In the genomic region with DNA sequence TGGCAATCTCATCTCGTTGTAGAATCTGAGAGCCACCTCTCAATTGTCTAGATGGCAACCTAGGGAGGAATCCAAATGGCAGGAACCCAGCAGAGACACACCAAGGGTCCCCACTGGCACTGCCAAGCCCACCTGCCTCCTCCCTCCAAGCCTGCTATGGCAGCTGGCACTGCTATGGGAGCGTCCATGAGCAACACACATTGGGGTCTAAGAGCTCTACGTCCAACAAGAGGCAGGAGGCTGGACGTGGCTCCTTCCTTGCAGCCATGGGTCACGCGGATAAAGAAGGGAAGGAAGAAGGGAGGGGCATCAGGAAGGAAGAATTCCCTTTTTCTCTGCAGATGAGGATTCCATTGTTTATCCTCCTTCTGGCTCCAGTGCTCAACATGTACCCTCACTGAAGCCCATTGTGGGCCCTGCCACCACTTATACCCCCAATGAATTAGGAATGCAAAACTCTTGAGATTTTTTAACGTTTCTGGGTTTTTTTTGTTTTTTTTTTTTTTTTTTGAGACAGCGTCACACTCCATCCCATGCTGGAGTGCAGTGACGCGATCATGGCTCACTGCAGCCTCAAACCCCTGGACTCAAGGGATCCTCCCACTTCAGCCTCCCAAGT, we compare ENCODE assay signal across 9 cellular contexts. TPM values are rescaled to one million over a fixed set of nuclear protein-coding genes. Genes with fewer than 3 reads are reported as not detected.
DNase-seq lines count a peak whose midpoint lies in the region; ATAC-seq and TF ChIP-seq lines count a peak whose summit lies in the region.
"Had no signal": no experiment of that assay in that cellular context is flagged by ENCODE, and none has a peak within 500 bp of the region (broad histone marks: within the 10 kb centered on the region; RNA-seq: fewer than 3 reads in every experiment).

No MANE protein-coding gene starts in this region.

- no peak overlapping the region for H3K4me3 Mint-ChIP-seq in nephron progenitor cell
- H3K4me3 Mint-ChIP-seq in activated T-cell treated with anti-CD3 and anti-CD28 coated beads, Interleukin-2, amount 50 U/mL, for 72 hours, result no peak overlapping the region
- H3K4me3 Mint-ChIP-seq: stimulated activated naive CD8-positive, alpha-beta T cell treated with anti-CD3 and anti-CD28 coated beads, Interleukin-15, Interleukin-2, amounts not matched to agents 100 ng/mL and 50 ng/mL, for 24 hours had no signal

- TF ChIP-seq CTCF in RWPE1 (conservative IDR thresholded peaks at IDR 0.05; ENCODE audit: low read depth) (no peak), nephron progenitor cell (IDR thresholded peaks at IDR 0.05) (no peak), upper lobe of right lung (IDR thresholded peaks at IDR 0.05) (no peak), omental fat pad (IDR thresholded peaks at IDR 0.05) (no peak)

- H3K27ac ChIP-seq in RWPE1 (peak overlapping the region; percentile 89), duodenal mucosa (ENCODE audit: low read depth, low read length) (peak overlapping the region; percentile 88), upper lobe of right lung (peak overlapping the region; percentile 49)

- H3K27ac Mint-ChIP-seq in nephron progenitor cell, result peak overlapping the region; percentile 18
- H3K27ac Mint-ChIP-seq in activated T-cell treated with anti-CD3 and anti-CD28 coated beads, Interleukin-2, amount 50 U/mL, for 72 hours, result no peak overlapping the region
- H3K27ac Mint-ChIP-seq: stimulated activated naive CD8-positive, alpha-beta T cell treated with anti-CD3 and anti-CD28 coated beads, Interleukin-15, Interleukin-2, amounts not matched to agents 100 ng/mL and 50 ng/mL, for 24 hours had no signal

- H3K27me3 ChIP-seq in duodenal mucosa (ENCODE audit: control insufficient read depth in 1 of 2, insufficient read depth in 2 of 2, low read length in 2 of 2) (no peaks in the 10 kb centered on the region), upper lobe of right lung (no peaks in the 10 kb centered on the region)

- no peaks in the 10 kb centered on the region for H3K36me3 ChIP-seq in duodenal mucosa (ENCODE audit: control insufficient read depth in 1 of 2, insufficient read depth in 2 of 2, low read length in 2 of 2)
- H3K36me3 ChIP-seq in upper lobe of right lung, result no peaks in the 10 kb centered on the region

- ATAC-seq in upper lobe of right lung (no peak), HG02840 (IDR thresholded peaks at IDR 0.05; ENCODE audit: low FRiP score, unreplicated experiment) (no peak), omental fat pad (ENCODE audit: low FRiP score) (no peak)
- no peak for ATAC-seq in activated T-cell treated with anti-CD3 and anti-CD28 coated beads, Interleukin-2, amount 50 U/mL, for 72 hours (replicated peaks in 1 of 2)

- CTCF ChIA-PET in RWPE1 (lab: Yijun Ruan, JAX), result interaction anchor here (0.9 to 1.2 kb wide), 3 partner anchors 25 to 111 kb away, joined by 3 to 5 read pairs (median 3); no protein-coding TSS in a partner anchor

- peaks cover 15% of the 10 kb centered on the region for H3K36me3 Mint-ChIP-seq in nephron progenitor cell (ENCODE audit: low read depth)
- no peaks in the 10 kb centered on the region for H3K36me3 Mint-ChIP-seq in activated T-cell treated with anti-CD3 and anti-CD28 coated beads, Interleukin-2, amount 50 U/mL, for 72 hours (ENCODE audit: insufficient read depth in 2 of 2)

- peak overlapping the region in 1 of 2 donors; percentile 60 for H3K9ac ChIP-seq in duodenal mucosa (ENCODE audit: low read depth in 1 of 2, low read length in 2 of 2)

- DNase-seq in RWPE1 (ENCODE audit: low spot score) (no peak), nephron progenitor cell (no peak), upper lobe of right lung (no peak), NCI-H1105 treated with DMSO at 0.1 percent for 48 hours (lab: John Stamatoyannopoulos, UW) (no peak), omental fat pad (ENCODE audit: low spot score) (no peak)
- no peak for DNase-seq in activated T-cell treated with anti-CD3 and anti-CD28 coated beads, Interleukin-2, amount 50 U/mL, for 72 hours

- H3K9me3 Mint-ChIP-seq in nephron progenitor cell, result no peaks in the 10 kb centered on the region
- H3K9me3 Mint-ChIP-seq in activated T-cell treated with anti-CD3 and anti-CD28 coated beads, Interleukin-2, amount 50 U/mL, for 72 hours, result no peaks in the 10 kb centered on the region
- H3K9me3 Mint-ChIP-seq: stimulated activated naive CD8-positive, alpha-beta T cell treated with anti-CD3 and anti-CD28 coated beads, Interleukin-15, Interleukin-2, amounts not matched to agents 100 ng/mL and 50 ng/mL, for 24 hours had no signal

- POLR2A ChIA-PET in RWPE1 (lab: Yijun Ruan, JAX; ENCODE audit: low non-redundant PET), result no interaction called here

- peak overlapping the region in 1 of 2 donors; percentile 25 for H3K4me3 ChIP-seq in duodenal mucosa (ENCODE audit: low read depth in 1 of 2, low read length in 2 of 2)
- no peak overlapping the region for H3K4me3 ChIP-seq in upper lobe of right lung

- intact Hi-C loops in upper lobe of right lung (cut with DNase I), result no loop called here

- peaks cover 3% of the 10 kb centered on the region for H3K27me3 Mint-ChIP-seq in nephron progenitor cell (ENCODE audit: low read depth, poor library complexity)
- H3K27me3 Mint-ChIP-seq in activated T-cell treated with anti-CD3 and anti-CD28 coated beads, Interleukin-2, amount 50 U/mL, for 72 hours (ENCODE audit: low read depth), result peaks cover 5% of the 10 kb centered on the region

- H3K4me1 ChIP-seq in duodenal mucosa (ENCODE audit: control insufficient read depth in 1 of 2, insufficient read depth in 2 of 2, low read length in 2 of 2) (peaks cover 11 to 14% of the 10 kb centered on the region in 2 donors), upper lobe of right lung (peaks cover 20% of the 10 kb centered on the region)

- H3K4me1 Mint-ChIP-seq in nephron progenitor cell, result peaks cover 47% of the 10 kb centered on the region
- H3K4me1 Mint-ChIP-seq in activated T-cell treated with anti-CD3 and anti-CD28 coated beads, Interleukin-2, amount 50 U/mL, for 72 hours (ENCODE audit: low read depth), result no peaks in the 10 kb centered on the region

- H3K9me3 ChIP-seq in duodenal mucosa (ENCODE audit: control insufficient read depth in 1 of 2, low read length in 2 of 2) (no peaks in the 10 kb centered on the region), upper lobe of right lung (no peaks in the 10 kb centered on the region)

RNA-seq across cellular contexts. Expression of a gene that starts 17.3 kb away (rescaled TPM):
- 32.1 TPM for total RNA-seq in upper lobe of right lung
- 1 to 10 TPM; 1.3 to 3.8 TPM for total RNA-seq in activated T-cell treated with anti-CD3 and anti-CD28 coated beads, Interleukin-2, amount 50 U/mL, for 72 hours
- total RNA-seq in omental fat pad, result 100 to 1,000 TPM in 1 of 4 donors, 10 to 100 TPM in 3; 16.7 to 129 (median 55.0) TPM

RNA-seq across cellular contexts. Expression of a gene that starts 51.4 kb away (rescaled TPM):
- total RNA-seq in upper lobe of right lung, result 0.43 TPM
- under 1 TPM in 1 of 2 donors, not detected in 1; 0.10 TPM for total RNA-seq in activated T-cell treated with anti-CD3 and anti-CD28 coated beads, Interleukin-2, amount 50 U/mL, for 72 hours
- under 1 TPM in 3 of 4 donors, not detected in 1; 0.09 to 0.24 (median 0.19) TPM for total RNA-seq in omental fat pad
